Comparison of ENCODE assay signal across 26 cellular contexts in the genomic region with DNA sequence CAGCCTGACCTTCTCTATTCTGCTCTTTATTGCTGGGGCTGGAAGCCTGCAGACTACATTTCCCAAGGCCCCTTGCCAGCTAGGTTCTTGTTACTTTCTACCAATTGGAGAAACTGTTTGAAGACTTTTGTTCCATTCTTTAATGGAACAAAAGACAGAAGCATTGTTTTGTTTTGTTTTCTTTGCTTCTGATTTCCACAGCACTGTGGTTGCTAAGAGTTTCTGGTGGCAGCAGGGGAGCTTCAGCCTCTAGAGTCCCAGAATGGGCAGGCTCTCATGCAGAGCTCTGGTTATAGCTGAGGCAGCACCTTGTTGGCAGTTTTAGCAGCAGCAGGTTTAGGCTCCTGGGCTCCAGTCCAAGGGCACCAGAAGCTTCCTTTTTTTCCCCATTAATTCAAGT.
"Had no signal": no experiment of that assay in that cellular context is flagged by ENCODE, and none has a peak within 500 bp of the region (broad histone marks: within the 10 kb centered on the region; RNA-seq: fewer than 3 reads in every experiment).

No MANE protein-coding gene starts in this region.

- H3K27me3 ChIP-seq: adrenal gland, ascending aorta, breast epithelium, left lung, neutrophil, ovary, thyroid gland had no signal

- H3K4me3 ChIP-seq: adrenal gland, ascending aorta, breast epithelium, coronary artery, left lung, ovary, prostate gland, thyroid gland had no signal

- H3K4me1 ChIP-seq: adrenal gland, ascending aorta, breast epithelium, left lung, prostate gland, thyroid gland had no signal

- H3K9me3 Mint-ChIP-seq: activated T-helper 2 cell treated with anti-CD3 and anti-CD28 coated beads, Interferon-gamma antibody, Interleukin-2, Interleukin-4, amounts not matched to agents 10 μg/mL and 5 μg/mL and 100 μg/mL, durations not matched to agents 14 hours and 24 hours and 36 hours; endodermal cell; natural killer cell treated with Interleukin-12 subunit alpha and Interleukin-12 subunit beta and Interleukin-15 and Interleukin-18, amount 100 ng/mL, for 72 hours had no signal

- H3K36me3 Mint-ChIP-seq: activated naive CD8-positive, alpha-beta T cell; natural killer cell treated with Interleukin-12 subunit alpha and Interleukin-12 subunit beta and Interleukin-15 and Interleukin-18, amount 100 ng/mL, for 72 hours had no signal

- H3K9me3 ChIP-seq: adrenal gland, ascending aorta, breast epithelium, left lung, neutrophil, ovary, prostate gland, thyroid gland had no signal

- DNase-seq: activated CD4-positive, alpha-beta T cell treated with anti-CD3 and anti-CD28 coated beads for 36 hours; activated CD4-positive, alpha-beta T cell treated with anti-CD3 and anti-CD28 coated beads, Interleukin-2, amount 50 U/mL, for 4 hours; activated CD8-positive, alpha-beta memory T cell treated with anti-CD3 and anti-CD28 coated beads for 24 hours; activated CD8-positive, alpha-beta memory T cell treated with anti-CD3 and anti-CD28 coated beads, Interleukin-2, amount 50 U/mL, for 4 hours; activated naive CD4-positive, alpha-beta T cell; activated T-cell treated with anti-CD3 and anti-CD28 coated beads, Interleukin-2, amount 50 U/mL, for 24 hours; adrenal gland; endodermal cell; foreskin fibroblast; kidney glomerular epithelial cell; left lung; ovary; right cardiac atrium; stimulated activated CD4-positive, alpha-beta T cell treated with anti-CD3 and anti-CD28 coated beads, Interleukin-4, amount 100 ng/mL, for 4 hours; substantia nigra; T-helper 2 cell; thyroid gland had no signal

- H3K27ac ChIP-seq: adrenal gland, ascending aorta, breast epithelium, coronary artery, left lung, neutrophil, ovary, prostate gland, thyroid gland had no signal

- H3K36me3 ChIP-seq: adrenal gland, ascending aorta, breast epithelium, left lung, neutrophil, ovary, prostate gland, thyroid gland had no signal

- H3K27me3 Mint-ChIP-seq: activated CD4-positive, alpha-beta T cell treated with anti-CD3 and anti-CD28 coated beads for 36 hours; activated naive CD8-positive, alpha-beta T cell; activated T-cell treated with anti-CD3 and anti-CD28 coated beads, Interleukin-2, amount 50 U/mL, for 24 hours had no signal

- H3K27ac Mint-ChIP-seq: activated CD4-positive, alpha-beta T cell treated with anti-CD3 and anti-CD28 coated beads for 36 hours; activated naive CD8-positive, alpha-beta T cell; activated T-cell treated with anti-CD3 and anti-CD28 coated beads, Interleukin-2, amount 50 U/mL, for 24 hours; activated T-helper 2 cell treated with anti-CD3 and anti-CD28 coated beads, Interferon-gamma antibody, Interleukin-2, Interleukin-4, amounts not matched to agents 10 μg/mL and 5 μg/mL and 100 μg/mL, durations not matched to agents 14 hours and 24 hours and 36 hours; endodermal cell; natural killer cell treated with Interleukin-12 subunit alpha and Interleukin-12 subunit beta and Interleukin-15 and Interleukin-18, amount 100 ng/mL, for 72 hours; stimulated activated naive CD8-positive, alpha-beta T cell treated with anti-CD3 and anti-CD28 coated beads, Interleukin-15, Interleukin-2, amounts not matched to agents 100 ng/mL and 50 ng/mL, for 24 hours had no signal

- ATAC-seq: activated CD4-positive, alpha-beta T cell treated with anti-CD3 and anti-CD28 coated beads for 36 hours; left lung; natural killer cell treated with Interleukin-12 subunit alpha and Interleukin-12 subunit beta and Interleukin-15 and Interleukin-18, amount 100 ng/mL, for 72 hours; right cardiac atrium had no signal

- H3K4me1 Mint-ChIP-seq: activated CD4-positive, alpha-beta T cell treated with anti-CD3 and anti-CD28 coated beads for 36 hours; endodermal cell had no signal

- H3K4me3 Mint-ChIP-seq: activated CD4-positive, alpha-beta T cell treated with anti-CD3 and anti-CD28 coated beads for 36 hours; activated naive CD8-positive, alpha-beta T cell; activated T-cell treated with anti-CD3 and anti-CD28 coated beads, Interleukin-2, amount 50 U/mL, for 24 hours; endodermal cell; natural killer cell treated with Interleukin-12 subunit alpha and Interleukin-12 subunit beta and Interleukin-15 and Interleukin-18, amount 100 ng/mL, for 72 hours; stimulated activated naive CD8-positive, alpha-beta T cell treated with anti-CD3 and anti-CD28 coated beads, Interleukin-15, Interleukin-2, amounts not matched to agents 100 ng/mL and 50 ng/mL, for 24 hours had no signal
